In the genomic region with DNA sequence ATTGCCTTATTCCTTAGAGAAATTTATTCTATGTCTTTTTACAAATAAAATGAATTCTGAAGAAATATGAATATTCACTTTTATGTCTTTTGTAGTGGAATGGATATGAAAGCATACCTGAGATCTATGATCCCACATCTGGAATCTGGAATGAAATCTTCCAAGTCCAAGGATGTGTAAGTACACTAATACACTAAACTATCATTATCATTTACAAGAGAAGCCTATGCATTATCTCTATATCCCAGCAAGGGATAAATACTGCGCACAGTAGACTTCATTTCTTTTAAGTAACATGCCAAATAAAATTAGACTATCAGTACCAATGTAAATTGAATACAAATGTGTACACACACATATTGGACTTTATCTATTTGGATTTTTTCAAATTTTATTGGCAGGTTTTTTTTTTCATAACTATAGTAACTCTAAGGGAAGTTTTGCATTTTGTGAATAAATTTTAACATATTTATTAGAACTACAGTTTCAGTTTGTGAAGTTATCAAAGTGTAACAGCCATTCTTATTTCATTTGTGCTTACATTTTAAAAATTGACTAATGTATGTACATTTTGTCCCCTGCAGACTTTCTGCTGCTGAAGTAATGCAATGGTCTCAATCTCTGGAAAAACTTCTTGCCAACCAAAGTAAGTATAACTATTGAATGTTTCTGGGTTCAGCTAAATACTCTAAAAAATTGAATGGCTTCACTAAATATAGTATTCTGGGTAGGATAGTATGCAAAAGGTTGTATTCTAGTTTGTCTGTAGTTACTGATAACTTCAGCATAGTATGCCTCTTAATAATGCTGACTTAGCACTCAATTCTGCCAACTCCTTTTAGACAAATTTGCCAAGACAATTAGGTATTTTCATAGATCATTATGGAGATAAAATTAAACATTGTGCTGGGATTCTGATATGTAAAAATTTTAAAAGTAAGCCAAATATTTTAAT, we compare ENCODE assay signal across 13 cellular contexts. TPM values are rescaled to one million over a fixed set of nuclear protein-coding genes. Genes with fewer than 3 reads are reported as not detected.
DNase-seq lines count a peak whose midpoint lies in the region; ATAC-seq and TF ChIP-seq lines count a peak whose summit lies in the region.
"Had no signal": no experiment of that assay in that cellular context is flagged by ENCODE, and none has a peak within 500 bp of the region (broad histone marks: within the 10 kb centered on the region; RNA-seq: fewer than 3 reads in every experiment).

No MANE protein-coding gene starts in this region.

- H2AFZ ChIP-seq in KMS-11 (ENCODE audit: low read depth) (no peak overlapping the region), osteoblast (ENCODE audit: low read length) (peak overlapping the region; percentile 24)

- peaks cover 46% of the 10 kb centered on the region for H3K79me2 ChIP-seq in KMS-11 (ENCODE audit: insufficient read depth, low read depth)
- H3K79me2 ChIP-seq in osteoblast (ENCODE audit: insufficient read depth, low read length): no peaks in the 10 kb centered on the region

- peak overlapping the region; percentile 94 for H3K9ac ChIP-seq in KMS-11

- POLR2A ChIA-PET in CD8-positive, alpha-beta memory T cell (lab: Charles Lee): no interaction called here

- peak; percentile 24; the same call in 1 of the 2 replicates for TF ChIP-seq CTCF in KMS-11 (conservative IDR thresholded peaks at IDR 0.05; ENCODE audit: low read depth, low read length)
- no peak for TF ChIP-seq CTCF in osteoblast (IDR thresholded peaks at IDR 0.05; ENCODE audit: extremely low read depth, low read depth, low read length)

- H3K9me3 Mint-ChIP-seq in CD8-positive, alpha-beta memory T cell: peaks cover 0 to 1% (median 0%) of the 10 kb centered on the region in 5 donors

- H3K36me3 ChIP-seq in CD8-positive, alpha-beta memory T cell (ENCODE audit: insufficient read depth, low read length): no peaks in the 10 kb centered on the region
- H3K36me3 ChIP-seq in KMS-11 (ENCODE audit: insufficient read depth): peaks cover 33% of the 10 kb centered on the region
- H3K36me3 ChIP-seq in osteoblast (ENCODE audit: insufficient read depth, low read length): no peaks in the 10 kb centered on the region
- H3K36me3 ChIP-seq in H7 (replicated peaks; ENCODE audit: control insufficient read depth, insufficient read depth, low read length): no peaks in the 10 kb centered on the region
- H3K36me3 ChIP-seq: ascending aorta had no signal

- peak overlapping the region; percentile 92 to 99 (median 95) for H3K27ac Mint-ChIP-seq in CD8-positive, alpha-beta memory T cell

- no peak for DNase-seq in CD8-positive, alpha-beta memory T cell
- no peak for DNase-seq in osteoblast (ENCODE audit: insufficient read length, low spot score, missing footprints)
- no peak for DNase-seq in ACHN
- DNase-seq in H7: no peak
- DNase-seq: NCI-H1105 treated with DMSO at 0.1 percent for 48 hours, NCI-H69 had no signal

- ATAC-seq in GM21515 (IDR thresholded peaks at IDR 0.05; ENCODE audit: unreplicated experiment) (no peak), HG03175 (IDR thresholded peaks at IDR 0.05; ENCODE audit: unreplicated experiment) (no peak)
- ATAC-seq: SK-N-SH treated with all-trans-retinoic acid at 6 μM for 48 hours had no signal

- H3K36me3 Mint-ChIP-seq in CD8-positive, alpha-beta memory T cell: peaks cover 0 to 43% (median 5%) of the 10 kb centered on the region in 3 donors

- H3K4me1 ChIP-seq in CD8-positive, alpha-beta memory T cell (ENCODE audit: insufficient read depth, low read length): peaks cover 50% of the 10 kb centered on the region
- peaks cover 79% of the 10 kb centered on the region for H3K4me1 ChIP-seq in KMS-11 (ENCODE audit: low read depth, poor library complexity, severe bottlenecking)
- H3K4me1 ChIP-seq in osteoblast (ENCODE audit: insufficient read depth, low read length): peaks cover 5% of the 10 kb centered on the region
- H3K4me1 ChIP-seq: ascending aorta had no signal

- H3K9me3 ChIP-seq in CD8-positive, alpha-beta memory T cell (ENCODE audit: low read length): no peaks in the 10 kb centered on the region
- H3K9me3 ChIP-seq in osteoblast (ENCODE audit: low read depth, low read length): no peaks in the 10 kb centered on the region
- H3K9me3 ChIP-seq: ascending aorta had no signal

- H4K20me1 ChIP-seq in KMS-11 (ENCODE audit: insufficient read depth) (peaks cover 12% of the 10 kb centered on the region; the same call in 1 of the 2 replicates), osteoblast (ENCODE audit: insufficient read depth, low read length) (no peaks in the 10 kb centered on the region)

- CTCF ChIA-PET in CD8-positive, alpha-beta memory T cell (lab: Charles Lee): no interaction called here

- peak overlapping the region; percentile 95 for H3K4me2 ChIP-seq in KMS-11
- H3K4me2 ChIP-seq in osteoblast (ENCODE audit: insufficient read depth, low read length): no peak overlapping the region

- peak overlapping the region; percentile 73 for H3K27ac ChIP-seq in CD8-positive, alpha-beta memory T cell (ENCODE audit: low read depth, low read length)
- peak overlapping the region; percentile 92 for H3K27ac ChIP-seq in KMS-11
- peak overlapping the region; percentile 20 for H3K27ac ChIP-seq in cingulate gyrus (ENCODE audit: low read depth, low read length)
- no peak overlapping the region for H3K27ac ChIP-seq in osteoblast (ENCODE audit: low read depth, low read length)
- H3K27ac ChIP-seq: ascending aorta had no signal

- H3K27me3 ChIP-seq in CD8-positive, alpha-beta memory T cell (ENCODE audit: insufficient read depth, low read length, poor library complexity, severe bottlenecking): no peaks in the 10 kb centered on the region
- H3K27me3 ChIP-seq in KMS-11 (ENCODE audit: insufficient read depth, low read depth) (no peaks in the 10 kb centered on the region), osteoblast (ENCODE audit: insufficient read depth, low read length) (no peaks in the 10 kb centered on the region), H7 (ENCODE audit: control insufficient read depth, insufficient read depth, low read length) (no peaks in the 10 kb centered on the region)
- H3K27me3 ChIP-seq: ascending aorta had no signal

- peaks cover 67 to 92% (median 88%) of the 10 kb centered on the region in 3 donors for H3K4me1 Mint-ChIP-seq in CD8-positive, alpha-beta memory T cell

- no peaks in the 10 kb centered on the region for H3K27me3 Mint-ChIP-seq in CD8-positive, alpha-beta memory T cell

- peak overlapping the region; percentile 44 to 92 (median 87) for H3K4me3 Mint-ChIP-seq in CD8-positive, alpha-beta memory T cell

- H3K4me3 ChIP-seq in CD8-positive, alpha-beta memory T cell (ENCODE audit: low read length): peak overlapping the region; percentile 39
- peak overlapping the region; percentile 95 for H3K4me3 ChIP-seq in KMS-11 (IDR thresholded peaks at IDR 0.05; ENCODE audit: insufficient read depth, low read depth, low read length)
- no peak overlapping the region for H3K4me3 ChIP-seq in osteoblast (ENCODE audit: insufficient read depth, low read length)
- H3K4me3 ChIP-seq in H7 (ENCODE audit: insufficient read depth, low read depth, low read length): no peak overlapping the region

- in situ Hi-C loops in ACHN (cut with HindIII; ENCODE audit: low pct_ligation_motif_present, low pct_unique_long_range_greater_than_20kb, low sequenced_read_pairs): loop anchor here (25.0 kb wide), 1 partner anchor 89 kb away; no protein-coding TSS in a partner anchor

RNA-seq across cellular contexts. Expression of a gene that starts 0.9 kb away (rescaled TPM):
- 10 to 100 TPM; 56.8 to 59.6 TPM for total RNA-seq in CD8-positive, alpha-beta memory T cell
- 82.9 TPM for polyA plus RNA-seq in CD8-positive, alpha-beta memory T cell
- not detected in 2 replicates for total RNA-seq in osteoblast
- total RNA-seq in H7 (2014; rRNA removed; shearing (Covaris generic)): 0.07 TPM in 1 of 2 replicates, not detected in the other
- total RNA-seq: lung microvascular endothelial cell had no signal

RNA-seq across cellular contexts. Expression of a gene that starts 59.5 kb away (rescaled TPM):
- total RNA-seq in CD8-positive, alpha-beta memory T cell: under 1 TPM; 0.07 to 0.24 TPM
- not detected for polyA plus RNA-seq in CD8-positive, alpha-beta memory T cell
- total RNA-seq in osteoblast: not detected in 2 replicates
- not detected in 2 replicates for total RNA-seq in H7 (2014; rRNA removed; shearing (Covaris generic))
- total RNA-seq: ascending aorta, lung microvascular endothelial cell had no signal

Comparison
In these comparisons a context has a peak if more than half of its experiments do, and no peak if none do; other contexts are left out.
1. H3K4me3 ChIP-seq: peak in CD8-positive, alpha-beta memory T cell (single experiment) and KMS-11 (single experiment); none in osteoblast (single experiment) and H7 (single experiment).
2. RNA of a gene that starts 0.9 kb away (total RNA-seq): 56.8 to 59.6 TPM in CD8-positive, alpha-beta memory T cell; not detected in osteoblast and 0.07 TPM in H7; every median in the first group is over 10 times any median in the second.